ENCODE assay signal across 8 cellular contexts in genomic region chr16:70430667-70431536, GRCh38. TPM values are rescaled to one million over a fixed set of nuclear protein-coding genes. Genes with fewer than 3 reads are reported as not detected.
DNase-seq lines count a peak whose midpoint lies in the region; ATAC-seq lines count a peak whose summit lies in the region.

No MANE protein-coding gene starts in this region.

- in situ Hi-C loops in G401 (cut with HindIII; ENCODE audit: low sequenced_read_pairs) = no loop called here

- H3K36me3 Mint-ChIP-seq in activated T-helper 17 cell treated with anti-CD3 and anti-CD28 coated beads, Interleukin-2, amount 50 U/mL, for 72 hours (ENCODE audit: low read depth) = peaks cover 15% of the 10 kb centered on the region
- H3K36me3 Mint-ChIP-seq in stimulated activated memory B cell treated with anti-CD40 and anti-IgM and Interleukin-4, amounts not matched to agents 10 μg/mL and 1 μg/mL and 100 μg/mL, for 72 hours = peaks cover 7% of the 10 kb centered on the region

- no peaks in the 10 kb centered on the region for H3K27me3 Mint-ChIP-seq in activated T-helper 17 cell treated with anti-CD3 and anti-CD28 coated beads, Interleukin-2, amount 50 U/mL, for 72 hours
- no peaks in the 10 kb centered on the region for H3K27me3 Mint-ChIP-seq in stimulated activated memory B cell treated with anti-CD40 and anti-IgM and Interleukin-4, amounts not matched to agents 10 μg/mL and 1 μg/mL and 100 μg/mL, for 72 hours

- DNase-seq in NOMO-1 treated with dmso at 0.1 percent for 144 hours (lab: John Stamatoyannopoulos, UW; ENCODE audit: unreplicated experiment) (peak; percentile 81), iPS-NIHi11 (ENCODE audit: low spot score) (peak; percentile 75), G401 (ENCODE audit: low spot score) (no peak), putamen (ENCODE audit: low spot score) (no peak)

- peak; percentile 42 for ATAC-seq in GM18519 (IDR thresholded peaks at IDR 0.05; ENCODE audit: low FRiP score, unreplicated experiment)
- peak; percentile 46 for ATAC-seq in HG02759 (IDR thresholded peaks at IDR 0.05; ENCODE audit: unreplicated experiment)
- ATAC-seq in activated T-helper 17 cell treated with anti-CD3 and anti-CD28 coated beads, Interleukin-2, amount 50 U/mL, for 72 hours (replicated peaks) = peak; percentile 64
- ATAC-seq in stimulated activated memory B cell treated with anti-CD40 and anti-IgM and Interleukin-4, amounts not matched to agents 10 μg/mL and 1 μg/mL and 100 μg/mL, for 72 hours = peak; percentile 89

- no peaks in the 10 kb centered on the region for H3K9me3 Mint-ChIP-seq in activated T-helper 17 cell treated with anti-CD3 and anti-CD28 coated beads, Interleukin-2, amount 50 U/mL, for 72 hours
- no peaks in the 10 kb centered on the region for H3K9me3 Mint-ChIP-seq in stimulated activated memory B cell treated with anti-CD40 and anti-IgM and Interleukin-4, amounts not matched to agents 10 μg/mL and 1 μg/mL and 100 μg/mL, for 72 hours

- H3K4me1 Mint-ChIP-seq in activated T-helper 17 cell treated with anti-CD3 and anti-CD28 coated beads, Interleukin-2, amount 50 U/mL, for 72 hours = peaks cover 23% of the 10 kb centered on the region
- H3K4me1 Mint-ChIP-seq in stimulated activated memory B cell treated with anti-CD40 and anti-IgM and Interleukin-4, amounts not matched to agents 10 μg/mL and 1 μg/mL and 100 μg/mL, for 72 hours = peaks cover 76% of the 10 kb centered on the region

- peak overlapping the region; percentile 85 for H3K27ac Mint-ChIP-seq in activated T-helper 17 cell treated with anti-CD3 and anti-CD28 coated beads, Interleukin-2, amount 50 U/mL, for 72 hours
- H3K27ac Mint-ChIP-seq in stimulated activated memory B cell treated with anti-CD40 and anti-IgM and Interleukin-4, amounts not matched to agents 10 μg/mL and 1 μg/mL and 100 μg/mL, for 72 hours = peak overlapping the region; percentile 96

- H3K4me3 Mint-ChIP-seq in activated T-helper 17 cell treated with anti-CD3 and anti-CD28 coated beads, Interleukin-2, amount 50 U/mL, for 72 hours = peak overlapping the region; percentile 75
- peak overlapping the region; percentile 56 for H3K4me3 Mint-ChIP-seq in stimulated activated memory B cell treated with anti-CD40 and anti-IgM and Interleukin-4, amounts not matched to agents 10 μg/mL and 1 μg/mL and 100 μg/mL, for 72 hours

RNA-seq across cellular contexts. Expression of gene ST3GAL2, which starts 8.0 kb away (rescaled TPM):
- 10 to 100 TPM; 14.5 to 18.6 TPM for total RNA-seq in activated T-helper 17 cell treated with anti-CD3 and anti-CD28 coated beads, Interleukin-2, amount 50 U/mL, for 72 hours
- total RNA-seq in G401 (2014; rRNA removed; shearing (Covaris generic)) = 32.7 and 35.9 TPM in 2 replicates

RNA-seq across cellular contexts. Expression of gene FCSK, which starts 23.5 kb away (rescaled TPM):
- 10 to 100 TPM in 1 of 2 donors, 1 to 10 TPM in 1; 8.2 to 13.9 TPM for total RNA-seq in activated T-helper 17 cell treated with anti-CD3 and anti-CD28 coated beads, Interleukin-2, amount 50 U/mL, for 72 hours
- total RNA-seq in G401 (2014; rRNA removed; shearing (Covaris generic)) = 12.9 and 15.8 TPM in 2 replicates

Comparison
In these comparisons a context has a peak if more than half of its experiments do, and no peak if none do; other contexts are left out.
1. DNase-seq: peak in NOMO-1 treated with dmso at 0.1 percent for 144 hours (single experiment) and iPS-NIHi11 (single experiment); none in G401 (single experiment) and putamen (single experiment).
2. Peak in every context shown above with its lines, with median percentiles within 50 percentile points of each other: ATAC-seq.